1 cellular context compared by ENCODE assay signal in genomic region chr10:126247454-126247975, GRCh38.
A peak's percentile ranks its signal among the peaks of the same experiment; 100 is the strongest.
TF ChIP-seq lines count a peak whose summit lies in the region.

No MANE protein-coding gene starts in this region.

TF ChIP-seq in HEK293, 187 proteins besides CTCF, POLR2A, EP300 and RAD21 (continued from another document and continues in another):
- TF ChIP-seq PRDM4 (tag by site-specific recombination; IDR thresholded peaks at IDR 0.05) (peak; percentile 49; the same call in 1 of the 2 replicates), RBAK (tag by site-specific recombination; IDR thresholded peaks at IDR 0.05) (no peak), HOXD13 (CRISPR knock-in tag; IDR thresholded peaks at IDR 0.05; ENCODE audit: borderline replicate concordance) (0 out of 2 replicates have a peak, but pooled peaks have one; percentile 60), ZFHX2 (tag by site-specific recombination; conservative IDR thresholded peaks at IDR 0.05) (no peak), KLF7 (tag by site-specific recombination; IDR thresholded peaks at IDR 0.05; ENCODE audit: borderline replicate concordance) (0 out of 2 replicates have a peak, but pooled peaks have one; percentile 11), KLF16 (tag by site-specific recombination; IDR thresholded peaks at IDR 0.05) (peak; percentile 31; the same call in 1 of the 2 replicates), REST (tag by site-specific recombination; IDR thresholded peaks at IDR 0.05) (no peak), OVOL3 (tag by site-specific recombination; IDR thresholded peaks at IDR 0.05) (peak; percentile 71; the same call in 1 of the 2 replicates), ZNF37A (tag by site-specific recombination; IDR thresholded peaks at IDR 0.05) (no peak), ZNF426 (tag by site-specific recombination; IDR thresholded peaks at IDR 0.05) (no peak), SCRT1 (tag by site-specific recombination; IDR thresholded peaks at IDR 0.05; ENCODE audit: borderline replicate concordance) (no peak), OSR2 (tag by site-specific recombination; IDR thresholded peaks at IDR 0.05) (peak; percentile 82), ZNF175 (tag by site-specific recombination; IDR thresholded peaks at IDR 0.05) (no peak), SP7 (tag by site-specific recombination; IDR thresholded peaks at IDR 0.05) (peak; percentile 72; the same call in 1 of the 2 replicates), ZNF324 (tag by site-specific recombination; IDR thresholded peaks at IDR 0.05) (peak; percentile 41; the same call in 1 of the 2 replicates), MYNN (tag by site-specific recombination; IDR thresholded peaks at IDR 0.05; ENCODE audit: borderline replicate concordance) (0 out of 2 replicates have a peak, but pooled peaks have one; percentile 12), ZNF146 (tag by site-specific recombination; IDR thresholded peaks at IDR 0.05) (peak; percentile 76), ZNF48 (tag by site-specific recombination; IDR thresholded peaks at IDR 0.05) (no peak), ZBTB1 (tag by site-specific recombination; IDR thresholded peaks at IDR 0.05) (no peak), ZNF580 (tag by site-specific recombination; IDR thresholded peaks at IDR 0.05) (peak; percentile 70; the same call in 1 of the 2 replicates), BCL11A (tag by site-specific recombination; IDR thresholded peaks at IDR 0.05; ENCODE audit: low read depth) (peak; percentile 76; the same call in 1 of the 2 replicates), GLI4 (tag by site-specific recombination; IDR thresholded peaks at IDR 0.05) (no peak), ZNF404 (tag by site-specific recombination; IDR thresholded peaks at IDR 0.05) (no peak), FEZF1 (tag by site-specific recombination; IDR thresholded peaks at IDR 0.05) (peak; percentile 80), ZNF776 (tag by site-specific recombination; IDR thresholded peaks at IDR 0.05; ENCODE audit: borderline replicate concordance) (no peak), ZNF24 (tag by site-specific recombination; IDR thresholded peaks at IDR 0.05) (peak; percentile 95), TSHZ1 (tag by site-specific recombination; IDR thresholded peaks at IDR 0.05; ENCODE audit: borderline replicate concordance) (peak; percentile 72; the same call in 1 of the 2 replicates), ZNF10 (tag by site-specific recombination; IDR thresholded peaks at IDR 0.05) (peak; percentile 39), GLI2 (tag by site-specific recombination; IDR thresholded peaks at IDR 0.05; ENCODE audit: borderline replicate concordance, low read depth) (peak; percentile 93), ZNF518A (tag by site-specific recombination; conservative IDR thresholded peaks at IDR 0.05; ENCODE audit: low read depth) (0 out of 2 replicates have a peak, but pooled peaks have one; percentile 30), ZFP69B (tag by site-specific recombination; IDR thresholded peaks at IDR 0.05) (peak; percentile 49), ZNF560 (tag by site-specific recombination; IDR thresholded peaks at IDR 0.05; ENCODE audit: borderline replicate concordance) (no peak), KLF8 (tag by site-specific recombination; IDR thresholded peaks at IDR 0.05) (peak; percentile 77), ZNF391 (tag by site-specific recombination; IDR thresholded peaks at IDR 0.05; ENCODE audit: borderline replicate concordance, low read depth) (peak; percentile 79), ZNF140 (tag by site-specific recombination; IDR thresholded peaks at IDR 0.05) (no peak), WT1 (tag by site-specific recombination; IDR thresholded peaks at IDR 0.05) (peak; percentile 60), ZNF623 (tag by site-specific recombination; IDR thresholded peaks at IDR 0.05) (no peak), ZNF600 (tag by site-specific recombination; IDR thresholded peaks at IDR 0.05) (peak; percentile 70), ZNF449 (tag by site-specific recombination; IDR thresholded peaks at IDR 0.05) (peak; percentile 42; the same call in 1 of the 2 replicates), PRDM6 (tag by site-specific recombination; IDR thresholded peaks at IDR 0.05) (peak; percentile 94), ZNF184 (tag by site-specific recombination; IDR thresholded peaks at IDR 0.05) (peak; percentile 86), TRIM28 (IDR thresholded peaks at IDR 0.05; ENCODE audit: borderline replicate concordance, low read length) (peak; percentile 91), ZNF112 (tag by site-specific recombination; IDR thresholded peaks at IDR 0.05) (no peak), ZNF394 (tag by site-specific recombination; IDR thresholded peaks at IDR 0.05; ENCODE audit: borderline replicate concordance) (peak; percentile 48; the same call in 1 of the 2 replicates)
